1 cellular context compared by ENCODE assay signal in genomic region chr16:5017678-5017969, GRCh38.
TF ChIP-seq lines count a peak whose summit lies in the region.

No MANE protein-coding gene starts in this region.

TF ChIP-seq in WTC11, 78 proteins besides CTCF, POLR2A, EP300 and RAD21 (continued from another document):
- no peak for TF ChIP-seq ATF2 (CRISPR knock-in tag; IDR thresholded peaks at IDR 0.05; ENCODE audit: borderline replicate concordance, low read depth)
- TF ChIP-seq ZNF512 (CRISPR knock-in tag; IDR thresholded peaks at IDR 0.05; ENCODE audit: borderline replicate concordance) = no peak
- no peak for TF ChIP-seq E2F1 (CRISPR knock-in tag; IDR thresholded peaks at IDR 0.05)
- no peak for TF ChIP-seq PRDM15 (CRISPR knock-in tag; IDR thresholded peaks at IDR 0.05)
- no peak for TF ChIP-seq GTF2I (CRISPR knock-in tag; conservative IDR thresholded peaks at IDR 0.05)
- TF ChIP-seq CBFB (CRISPR knock-in tag; IDR thresholded peaks at IDR 0.05; ENCODE audit: low read depth) = no peak
- TF ChIP-seq HMGA2 (CRISPR knock-in tag; IDR thresholded peaks at IDR 0.05) = no peak
